Comparison of ENCODE assay signal across 3 cellular contexts in genomic region chr6:131015630-131016263, GRCh38.
TF ChIP-seq lines count a peak whose summit lies in the region.

No MANE protein-coding gene starts in this region.

TF ChIP-seq in IMR-90, 13 proteins besides CTCF, POLR2A, EP300 and RAD21 (continued from another document):
- TF ChIP-seq CEBPB (IDR thresholded peaks at IDR 0.05; ENCODE audit: low read depth, low read length) (no peak), MAZ (IDR thresholded peaks at IDR 0.05; ENCODE audit: borderline replicate concordance, low read depth, low read length) (no peak), RFX5 (IDR thresholded peaks at IDR 0.05; ENCODE audit: low read depth, low read length) (no peak), FOS (IDR thresholded peaks at IDR 0.05; ENCODE audit: low read depth, low read length) (no peak), CHD1 (IDR thresholded peaks at IDR 0.05; ENCODE audit: low read depth, low read length) (no peak), RCOR1 (IDR thresholded peaks at IDR 0.05; ENCODE audit: insufficient replicate concordance, low read length) (no peak), MXI1 (IDR thresholded peaks at IDR 0.05; ENCODE audit: borderline replicate concordance, low read depth, low read length) (no peak), MAFK (IDR thresholded peaks at IDR 0.05; ENCODE audit: low read depth, low read length) (no peak)
- TF ChIP-seq, protein P1, sequence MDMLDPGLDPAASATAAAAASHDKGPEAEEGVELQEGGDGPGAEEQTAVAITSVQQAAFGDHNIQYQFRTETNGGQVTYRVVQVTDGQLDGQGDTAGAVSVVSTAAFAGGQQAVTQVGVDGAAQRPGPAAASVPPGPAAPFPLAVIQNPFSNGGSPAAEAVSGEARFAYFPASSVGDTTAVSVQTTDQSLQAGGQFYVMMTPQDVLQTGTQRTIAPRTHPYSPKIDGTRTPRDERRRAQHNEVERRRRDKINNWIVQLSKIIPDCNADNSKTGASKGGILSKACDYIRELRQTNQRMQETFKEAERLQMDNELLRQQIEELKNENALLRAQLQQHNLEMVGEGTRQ (IDR thresholded peaks at IDR 0.05; ENCODE audit: low read depth, low read length), result no peak

TF ChIP-seq in liver, 16 proteins besides CTCF, POLR2A, EP300 and RAD21 (continued from another document):
- TF ChIP-seq, protein P2, sequence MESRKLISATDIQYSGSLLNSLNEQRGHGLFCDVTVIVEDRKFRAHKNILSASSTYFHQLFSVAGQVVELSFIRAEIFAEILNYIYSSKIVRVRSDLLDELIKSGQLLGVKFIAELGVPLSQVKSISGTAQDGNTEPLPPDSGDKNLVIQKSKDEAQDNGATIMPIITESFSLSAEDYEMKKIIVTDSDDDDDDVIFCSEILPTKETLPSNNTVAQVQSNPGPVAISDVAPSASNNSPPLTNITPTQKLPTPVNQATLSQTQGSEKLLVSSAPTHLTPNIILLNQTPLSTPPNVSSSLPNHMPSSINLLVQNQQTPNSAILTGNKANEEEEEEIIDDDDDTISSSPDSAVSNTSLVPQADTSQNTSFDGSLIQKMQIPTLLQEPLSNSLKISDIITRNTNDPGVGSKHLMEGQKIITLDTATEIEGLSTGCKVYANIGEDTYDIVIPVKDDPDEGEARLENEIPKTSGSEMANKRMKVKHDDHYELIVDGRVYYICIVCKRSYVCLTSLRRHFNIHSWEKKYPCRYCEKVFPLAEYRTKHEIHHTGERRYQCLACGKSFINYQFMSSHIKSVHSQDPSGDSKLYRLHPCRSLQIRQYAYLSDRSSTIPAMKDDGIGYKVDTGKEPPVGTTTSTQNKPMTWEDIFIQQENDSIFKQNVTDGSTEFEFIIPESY (IDR thresholded peaks at IDR 0.05), result no peak
- TF ChIP-seq NR2F2 (IDR thresholded peaks at IDR 0.05), result peak; percentile 71

TF ChIP-seq in HEK293T, 16 proteins besides CTCF, POLR2A, EP300 and RAD21 (continued from another document):
- TF ChIP-seq LEF1 (IDR thresholded peaks at IDR 0.05; ENCODE audit: borderline replicate concordance) (no peak), FOXM1 (IDR thresholded peaks at IDR 0.05; ENCODE audit: borderline replicate concordance) (no peak), CTBP1 (IDR thresholded peaks at IDR 0.05; ENCODE audit: borderline replicate concordance) (no peak), PKNOX1 (IDR thresholded peaks at IDR 0.05) (no peak), ARNT (IDR thresholded peaks at IDR 0.05) (no peak), TARDBP (IDR thresholded peaks at IDR 0.05) (no peak), FOXA1 (IDR thresholded peaks at IDR 0.05) (no peak), ELF4 (IDR thresholded peaks at IDR 0.05) (no peak), NFRKB (IDR thresholded peaks at IDR 0.05) (no peak), HDGF (IDR thresholded peaks at IDR 0.05; ENCODE audit: borderline replicate concordance) (no peak)
